ENCODE assay signal across 15 cellular contexts in the genomic region with DNA sequence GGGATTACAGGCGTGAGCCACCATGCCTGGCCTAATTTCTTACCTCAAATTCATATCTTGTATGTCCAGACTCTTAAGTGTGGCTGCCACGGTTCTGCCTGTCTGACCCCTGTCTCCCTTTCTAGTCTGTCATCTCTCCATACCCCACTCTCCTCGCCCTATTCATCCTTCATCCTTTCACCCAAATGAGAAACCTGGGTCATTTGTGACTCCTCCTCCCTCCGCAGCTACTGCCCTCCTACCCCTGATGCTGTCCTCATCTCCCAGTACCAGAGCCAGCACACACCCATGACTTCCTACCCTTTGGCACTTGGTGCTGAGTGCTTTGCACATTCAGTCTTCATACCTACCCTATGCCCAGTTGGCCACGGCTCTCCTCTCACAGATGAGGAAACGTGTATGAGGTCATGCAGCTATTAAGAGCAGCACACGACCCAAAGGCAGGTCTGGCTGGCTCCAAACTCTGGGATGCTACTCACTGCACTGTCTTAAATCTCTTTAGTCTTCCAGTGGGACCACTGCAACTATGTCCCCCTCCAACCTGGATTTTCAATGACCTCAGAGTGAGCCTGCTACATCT. TPM values are rescaled to one million over a fixed set of nuclear protein-coding genes. Genes with fewer than 3 reads are reported as not detected.
A peak's percentile ranks its signal among the peaks of the same experiment; 100 is the strongest.
DNase-seq lines count a peak whose midpoint lies in the region; ATAC-seq and TF ChIP-seq lines count a peak whose summit lies in the region.
"Had no signal": no experiment of that assay in that cellular context is flagged by ENCODE, and none has a peak within 500 bp of the region (broad histone marks: within the 10 kb centered on the region; RNA-seq: fewer than 3 reads in every experiment).

No MANE protein-coding gene starts in this region.

- peaks cover 0 to 21% of the 10 kb centered on the region in 2 donors for H3K4me1 Mint-ChIP-seq in natural killer cell
- peaks cover 10 to 11% of the 10 kb centered on the region in 2 donors for H3K4me1 Mint-ChIP-seq in natural killer cell treated with Interleukin-12 subunit alpha and Interleukin-12 subunit beta and Interleukin-15 and Interleukin-18, amount 100 ng/mL, for 72 hours (ENCODE audit: low read depth in 2 of 2)
- peaks cover 44% of the 10 kb centered on the region for H3K4me1 Mint-ChIP-seq in activated naive CD8-positive, alpha-beta T cell treated with anti-CD3 and anti-CD28 coated beads, Interleukin-2, amount 50 U/mL, for 24 hours
- peaks cover 3% of the 10 kb centered on the region for H3K4me1 Mint-ChIP-seq in mesothelial cell of epicardium

- H3K9me3 Mint-ChIP-seq in natural killer cell (no peaks in the 10 kb centered on the region), mesothelial cell of epicardium (no peaks in the 10 kb centered on the region)
- no peaks in the 10 kb centered on the region for H3K9me3 Mint-ChIP-seq in natural killer cell treated with Interleukin-12 subunit alpha and Interleukin-12 subunit beta and Interleukin-15 and Interleukin-18, amount 100 ng/mL, for 72 hours
- H3K9me3 Mint-ChIP-seq in activated naive CD8-positive, alpha-beta T cell treated with anti-CD3 and anti-CD28 coated beads, Interleukin-2, amount 50 U/mL, for 24 hours: no peaks in the 10 kb centered on the region

- H3K36me3 Mint-ChIP-seq in natural killer cell: no peaks in the 10 kb centered on the region
- H3K36me3 Mint-ChIP-seq in natural killer cell treated with Interleukin-12 subunit alpha and Interleukin-12 subunit beta and Interleukin-15 and Interleukin-18, amount 100 ng/mL, for 72 hours: no peaks in the 10 kb centered on the region
- H3K36me3 Mint-ChIP-seq in activated naive CD8-positive, alpha-beta T cell treated with anti-CD3 and anti-CD28 coated beads, Interleukin-2, amount 50 U/mL, for 24 hours (ENCODE audit: low read depth): peaks cover 14% of the 10 kb centered on the region
- no peaks in the 10 kb centered on the region for H3K36me3 Mint-ChIP-seq in mesothelial cell of epicardium

- H3K4me3 Mint-ChIP-seq in natural killer cell (peak overlapping the region; percentile 59), mesothelial cell of epicardium (peak overlapping the region; percentile 9)
- H3K4me3 Mint-ChIP-seq in natural killer cell treated with Interleukin-12 subunit alpha and Interleukin-12 subunit beta and Interleukin-15 and Interleukin-18, amount 100 ng/mL, for 72 hours: no peak overlapping the region
- H3K4me3 Mint-ChIP-seq in activated naive CD8-positive, alpha-beta T cell treated with anti-CD3 and anti-CD28 coated beads, Interleukin-2, amount 50 U/mL, for 24 hours: no peak overlapping the region

- DNase-seq in natural killer cell (no peak), mesothelial cell of epicardium (ENCODE audit: low spot score in 2 of 2, unreplicated experiment in 2 of 2) (no peak)
- DNase-seq in natural killer cell treated with Interleukin-12 subunit alpha and Interleukin-12 subunit beta and Interleukin-15 and Interleukin-18, amount 100 ng/mL, for 72 hours (ENCODE audit: low spot score): no peak
- DNase-seq in activated naive CD8-positive, alpha-beta T cell treated with anti-CD3 and anti-CD28 coated beads, Interleukin-2, amount 50 U/mL, for 24 hours: no peak
- no peak for DNase-seq in activated CD4-positive, CD25-positive, alpha-beta regulatory T cell treated with anti-CD3 and anti-CD28 coated beads, Interleukin-2, amount 50 U/mL, for 72 hours
- DNase-seq: hypothalamus; NCI-H1436; NCI-H446 treated with DMSO at 0.1 percent for 48 hours; stimulated activated naive CD8-positive, alpha-beta T cell treated with anti-CD3 and anti-CD28 coated beads, Interleukin-15, Interleukin-2, amounts not matched to agents 100 U/mL and 50 U/mL, for 24 hours had no signal

- no peak for ATAC-seq in natural killer cell
- ATAC-seq in natural killer cell treated with Interleukin-12 subunit alpha and Interleukin-12 subunit beta and Interleukin-15 and Interleukin-18, amount 100 ng/mL, for 72 hours: no peak
- ATAC-seq in activated naive CD8-positive, alpha-beta T cell treated with anti-CD3 and anti-CD28 coated beads, Interleukin-2, amount 50 U/mL, for 24 hours: no peak
- ATAC-seq in HG03354 (IDR thresholded peaks at IDR 0.05; ENCODE audit: poor library complexity, severe bottlenecking, unreplicated experiment): no peak
- no peak for ATAC-seq in GM18907 (IDR thresholded peaks at IDR 0.05; ENCODE audit: unreplicated experiment)
- ATAC-seq in HG02571 (IDR thresholded peaks at IDR 0.05; ENCODE audit: unreplicated experiment): no peak
- ATAC-seq: stimulated activated naive CD8-positive, alpha-beta T cell treated with anti-CD3 and anti-CD28 coated beads, Interleukin-15, Interleukin-2, amounts not matched to agents 100 U/mL and 50 U/mL, for 24 hours had no signal

- no peaks in the 10 kb centered on the region for H3K27me3 Mint-ChIP-seq in natural killer cell (ENCODE audit: low read depth in 2 of 2)
- H3K27me3 Mint-ChIP-seq in natural killer cell treated with Interleukin-12 subunit alpha and Interleukin-12 subunit beta and Interleukin-15 and Interleukin-18, amount 100 ng/mL, for 72 hours: no peaks in the 10 kb centered on the region
- H3K27me3 Mint-ChIP-seq in activated naive CD8-positive, alpha-beta T cell treated with anti-CD3 and anti-CD28 coated beads, Interleukin-2, amount 50 U/mL, for 24 hours: no peaks in the 10 kb centered on the region
- peaks cover 2% of the 10 kb centered on the region for H3K27me3 Mint-ChIP-seq in mesothelial cell of epicardium (ENCODE audit: low read depth)

- peak overlapping the region in 1 of 2 donors; percentile 75 for H3K27ac Mint-ChIP-seq in natural killer cell
- peak overlapping the region in 1 of 2 donors; percentile 7 for H3K27ac Mint-ChIP-seq in natural killer cell treated with Interleukin-12 subunit alpha and Interleukin-12 subunit beta and Interleukin-15 and Interleukin-18, amount 100 ng/mL, for 72 hours
- peak overlapping the region; percentile 49 for H3K27ac Mint-ChIP-seq in activated naive CD8-positive, alpha-beta T cell treated with anti-CD3 and anti-CD28 coated beads, Interleukin-2, amount 50 U/mL, for 24 hours
- H3K27ac Mint-ChIP-seq in mesothelial cell of epicardium: no peak overlapping the region

- intact Hi-C loops in natural killer cell (cut with micrococcal nuclease): no loop called here

- no peak for TF ChIP-seq CTCF in natural killer cell (IDR thresholded peaks at IDR 0.05)
- no peak for TF ChIP-seq CTCF in mesothelial cell of epicardium (IDR thresholded peaks at IDR 0.05; ENCODE audit: unreplicated experiment)

RNA-seq across cellular contexts. Expression of a gene that starts 1.6 kb away (rescaled TPM):
- total RNA-seq in natural killer cell (under 1 TPM in 1 of 3 donors, not detected in 2; 0.43 TPM), mesothelial cell of epicardium (not detected in 3 replicates)
- total RNA-seq in natural killer cell treated with Interleukin-12 subunit alpha and Interleukin-12 subunit beta and Interleukin-15 and Interleukin-18, amount 100 ng/mL, for 72 hours: under 1 TPM; 0.62 to 0.81 TPM
- total RNA-seq: dermis microvascular lymphatic vessel endothelial cell, fibroblast of lung, lower leg skin had no signal

RNA-seq across cellular contexts. Expression of a gene that starts 38.6 kb away (rescaled TPM):
- 100 to 1,000 TPM; 741 to 836 (median 752) TPM for total RNA-seq in natural killer cell
- 100 to 1,000 TPM; 280 to 380 TPM for total RNA-seq in natural killer cell treated with Interleukin-12 subunit alpha and Interleukin-12 subunit beta and Interleukin-15 and Interleukin-18, amount 100 ng/mL, for 72 hours
- 3.0 to 3.7 TPM (median 3.6 TPM) in 3 replicates for total RNA-seq in mesothelial cell of epicardium

RNA-seq across cellular contexts. Expression of a gene that starts 56.5 kb away (rescaled TPM):
- 10 to 100 TPM; 28.0 to 31.9 (median 31.6) TPM for total RNA-seq in natural killer cell
- total RNA-seq in natural killer cell treated with Interleukin-12 subunit alpha and Interleukin-12 subunit beta and Interleukin-15 and Interleukin-18, amount 100 ng/mL, for 72 hours: 10 to 100 TPM; 65.9 to 75.4 TPM
- total RNA-seq in mesothelial cell of epicardium: 8.9 to 9.9 TPM (median 9.8 TPM) in 3 replicates

Comparison
In these comparisons a context has a peak if more than half of its experiments do, and no peak if none do; other contexts are left out.
1. H3K4me3 Mint-ChIP-seq: peak in natural killer cell (single experiment) and mesothelial cell of epicardium (single experiment); none in natural killer cell treated with Interleukin-12 subunit alpha and Interleukin-12 subunit beta and Interleukin-15 and Interleukin-18, amount 100 ng/mL, for 72 hours (single experiment) and activated naive CD8-positive, alpha-beta T cell treated with anti-CD3 and anti-CD28 coated beads, Interleukin-2, amount 50 U/mL, for 24 hours (single experiment).
2. RNA of a gene that starts 38.6 kb away (total RNA-seq): 741 to 836 TPM in natural killer cell and 280 to 380 TPM in natural killer cell treated with Interleukin-12 subunit alpha and Interleukin-12 subunit beta and Interleukin-15 and Interleukin-18, amount 100 ng/mL, for 72 hours; 3.0 to 3.7 TPM in mesothelial cell of epicardium; every median in the first group is over 10 times any median in the second.